ENCODE assay signal across 30 cellular contexts in the genomic region with DNA sequence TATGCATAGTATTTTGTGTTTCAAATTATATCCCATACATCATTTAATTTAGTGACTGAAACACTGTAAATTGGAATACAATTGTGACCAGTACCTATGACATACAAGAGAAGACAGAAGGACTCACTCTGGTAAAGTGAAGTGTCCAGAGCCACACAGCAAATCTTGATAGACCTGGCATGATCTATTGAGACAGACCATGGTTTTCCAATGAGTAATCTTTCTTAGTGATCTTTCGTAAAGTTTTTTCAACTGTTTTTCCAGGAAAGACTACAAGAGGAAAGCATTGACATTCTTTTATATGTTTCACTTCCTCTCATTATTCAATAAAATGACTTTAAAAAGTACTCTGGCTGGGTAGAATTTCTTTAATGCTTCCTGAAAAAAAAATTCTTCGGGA. TPM values are rescaled to one million over a fixed set of nuclear protein-coding genes. Genes with fewer than 3 reads are reported as not detected.
DNase-seq lines count a peak whose midpoint lies in the region; ATAC-seq, FAIRE-seq and TF ChIP-seq lines count a peak whose summit lies in the region.
"Had no signal": no experiment of that assay in that cellular context is flagged by ENCODE, and none has a peak within 500 bp of the region (broad histone marks: within the 10 kb centered on the region; RNA-seq: fewer than 3 reads in every experiment).

No MANE protein-coding gene starts in this region.

- peak overlapping the region; percentile 55 for H3K27ac ChIP-seq in ACC112 (ENCODE audit: low read depth, low read length)
- no peak overlapping the region for H3K27ac ChIP-seq in suprapubic skin
- H3K27ac ChIP-seq: BLaER1 treated with 17β-estradiol and CSF1 and Interleukin-3, amounts not matched to agents 10 nM and 100 nM; brain microvascular endothelial cell; dorsolateral prefrontal cortex; ovary; thoracic aorta; uterus had no signal

- DNase-seq in HFFc6 (peak; percentile 18), adipocyte (ENCODE audit: low read depth) (peak; percentile 12), suprapubic skin (ENCODE audit: low spot score in 2 of 2) (no peak)
- DNase-seq in activated CD4-positive, CD25-positive, alpha-beta regulatory T cell treated with anti-CD3 and anti-CD28 coated beads, Interleukin-2, amount 50 U/mL, for 72 hours, result no peak
- DNase-seq: activated CD4-positive, alpha-beta T cell treated with anti-CD3 and anti-CD28 coated beads for 36 hours; activated CD8-positive, alpha-beta T cell treated with anti-CD3 and anti-CD28 coated beads, Interleukin-2, amount 10 ng/mL, durations not matched to agents 7 days and 5 days; amygdala; brain microvascular endothelial cell; DMS153; dorsolateral prefrontal cortex; mesendoderm; MG63; NCI-H1417; NCI-H2029; NCI-H526; ovary; retina; stimulated activated naive CD8-positive, alpha-beta T cell treated with anti-CD3 and anti-CD28 coated beads, Interleukin-15, Interleukin-2, amounts not matched to agents 100 U/mL and 50 U/mL, for 24 hours; SW 1271; uterus had no signal

- FAIRE-seq in islet of Langerhans (lab: Jason Lieb, UNC), result peak; percentile 53
- FAIRE-seq: G401.6 had no signal

- H3K4me3 ChIP-seq in ACC112 (ENCODE audit: low read depth, low read length) (no peak overlapping the region), adipocyte (ENCODE audit: low read length) (no peak overlapping the region), suprapubic skin (no peak overlapping the region)
- H3K4me3 ChIP-seq: BLaER1 treated with 17β-estradiol and CSF1 and Interleukin-3, amounts not matched to agents 10 nM and 100 nM; dorsolateral prefrontal cortex; MG63; ovary; smooth muscle cell; thoracic aorta; uterus had no signal

- H3K4me3 Mint-ChIP-seq in HFFc6, result peak overlapping the region; percentile 51
- H3K4me3 Mint-ChIP-seq: activated CD4-positive, alpha-beta T cell treated with anti-CD3 and anti-CD28 coated beads for 36 hours; activated CD8-positive, alpha-beta T cell treated with anti-CD3 and anti-CD28 coated beads, Interleukin-2, amount 10 ng/mL, durations not matched to agents 7 days and 5 days; activated naive CD4-positive, alpha-beta T cell treated with anti-CD3 and anti-CD28 coated beads, Interleukin-2, amount 50 U/mL, for 24 hours had no signal

- peaks cover 22% of the 10 kb centered on the region for H3K4me1 ChIP-seq in ACC112 (ENCODE audit: control insufficient read depth, insufficient read depth, low read length, unreplicated experiment)
- H3K4me1 ChIP-seq in adipocyte (ENCODE audit: control insufficient read depth, insufficient read depth, low read length), result peaks cover 13% of the 10 kb centered on the region
- H3K4me1 ChIP-seq in suprapubic skin, result no peaks in the 10 kb centered on the region
- H3K4me1 ChIP-seq: uterus had no signal

- no peak for TF ChIP-seq EP300 in suprapubic skin (IDR thresholded peaks at IDR 0.05)

- H3K27me3 ChIP-seq in ACC112 (ENCODE audit: insufficient read depth, low read length) (no peaks in the 10 kb centered on the region), adipocyte (replicated peaks; ENCODE audit: control insufficient read depth, insufficient read depth, low read length) (no peaks in the 10 kb centered on the region), suprapubic skin (no peaks in the 10 kb centered on the region)
- H3K27me3 ChIP-seq: BLaER1 treated with 17β-estradiol and CSF1 and Interleukin-3, amounts not matched to agents 10 nM and 100 nM; brain microvascular endothelial cell; dorsolateral prefrontal cortex; MG63; ovary; uterus had no signal

- H3K4me1 Mint-ChIP-seq in HFFc6 (ENCODE audit: low read depth), result peaks cover 43% of the 10 kb centered on the region

- no peak for TF ChIP-seq CTCF in HFFc6 (IDR thresholded peaks at IDR 0.05)
- no peak for TF ChIP-seq CTCF in suprapubic skin (IDR thresholded peaks at IDR 0.05)

- no peaks in the 10 kb centered on the region for H3K79me2 ChIP-seq in ACC112 (ENCODE audit: control insufficient read depth, insufficient read depth, low read length, unreplicated experiment)

- H3K27ac Mint-ChIP-seq in HFFc6, result peak overlapping the region; percentile 74
- H3K27ac Mint-ChIP-seq: activated CD4-positive, alpha-beta T cell treated with anti-CD3 and anti-CD28 coated beads for 36 hours; activated CD8-positive, alpha-beta T cell treated with anti-CD3 and anti-CD28 coated beads, Interleukin-2, amount 10 ng/mL, durations not matched to agents 7 days and 5 days; activated naive CD4-positive, alpha-beta T cell treated with anti-CD3 and anti-CD28 coated beads, Interleukin-2, amount 50 U/mL, for 24 hours had no signal

- H3K27me3 Mint-ChIP-seq in HFFc6 (ENCODE audit: insufficient read depth), result peaks cover 1% of the 10 kb centered on the region; the same call in 1 of the 2 replicates

- peaks cover 12% of the 10 kb centered on the region; the same call in 1 of the 2 replicates for H3K36me3 Mint-ChIP-seq in HFFc6 (ENCODE audit: low read depth)
- H3K36me3 Mint-ChIP-seq: activated naive CD4-positive, alpha-beta T cell treated with anti-CD3 and anti-CD28 coated beads, Interleukin-2, amount 50 U/mL, for 24 hours had no signal

- H3K9me3 Mint-ChIP-seq in HFFc6, result no peaks in the 10 kb centered on the region
- H3K9me3 Mint-ChIP-seq: activated naive CD4-positive, alpha-beta T cell treated with anti-CD3 and anti-CD28 coated beads, Interleukin-2, amount 50 U/mL, for 24 hours had no signal

- ATAC-seq in GM19023 (IDR thresholded peaks at IDR 0.05; ENCODE audit: unreplicated experiment) (no peak), GM19351 (IDR thresholded peaks at IDR 0.05; ENCODE audit: unreplicated experiment) (no peak)
- ATAC-seq: activated CD4-positive, alpha-beta T cell treated with anti-CD3 and anti-CD28 coated beads for 36 hours; activated CD8-positive, alpha-beta T cell treated with anti-CD3 and anti-CD28 coated beads, Interleukin-2, amount 10 ng/mL, durations not matched to agents 7 days and 5 days; left lobe of liver; stimulated activated naive CD8-positive, alpha-beta T cell treated with anti-CD3 and anti-CD28 coated beads, Interleukin-15, Interleukin-2, amounts not matched to agents 100 U/mL and 50 U/mL, for 24 hours had no signal

- H3K9me3 ChIP-seq in adipocyte (ENCODE audit: control insufficient read depth, low read length) (no peaks in the 10 kb centered on the region), suprapubic skin (no peaks in the 10 kb centered on the region)
- H3K9me3 ChIP-seq: BLaER1 treated with 17β-estradiol and CSF1 and Interleukin-3, amounts not matched to agents 10 nM and 100 nM; MG63; ovary; thoracic aorta; uterus had no signal

- TF ChIP-seq POLR2A in suprapubic skin (IDR thresholded peaks at IDR 0.05), result no peak

- H3K36me3 ChIP-seq in ACC112 (ENCODE audit: insufficient read depth, low read length), result no peaks in the 10 kb centered on the region
- no peaks in the 10 kb centered on the region for H3K36me3 ChIP-seq in adipocyte (ENCODE audit: control insufficient read depth, insufficient read depth, low read length, severe bottlenecking)
- no peaks in the 10 kb centered on the region for H3K36me3 ChIP-seq in suprapubic skin
- H3K36me3 ChIP-seq: BLaER1 treated with 17β-estradiol and CSF1 and Interleukin-3, amounts not matched to agents 10 nM and 100 nM; brain microvascular endothelial cell; MG63; ovary; thoracic aorta; uterus had no signal

- H3K9ac ChIP-seq in adipocyte (ENCODE audit: low read length), result no peak overlapping the region
- H3K9ac ChIP-seq: BLaER1 treated with 17β-estradiol and CSF1 and Interleukin-3, amounts not matched to agents 10 nM and 100 nM had no signal

- peak overlapping the region; percentile 1 for H2AFZ ChIP-seq in ACC112 (ENCODE audit: low read length, unreplicated experiment)

- WGBS in suprapubic skin, result 70% methylated on average over 2 of the region's 2 CpGs

RNA-seq across cellular contexts. Expression of a gene that starts 43.3 kb away (rescaled TPM):
- 100 to 1,000 TPM; 166 to 720 (median 656) TPM for total RNA-seq in HFFc6 (2021; fragmentation: NEBNext Ultra II Directional; extraction: Animal tissue kit (Norgen Biotek cat#: 25700))
- 10 to 100 TPM in 3 of 4 donors, 1 to 10 TPM in 1; 7.7 to 19.2 (median 11.2) TPM for total RNA-seq in suprapubic skin
- total RNA-seq: activated CD4-positive, alpha-beta T cell treated with anti-CD3 and anti-CD28 coated beads for 36 hours; activated CD8-positive, alpha-beta T cell treated with anti-CD3 and anti-CD28 coated beads, Interleukin-2, amount 10 ng/mL, durations not matched to agents 7 days and 5 days had no signal

Comparison
In these comparisons a context has a peak if more than half of its experiments do, and no peak if none do; other contexts are left out.
1. DNase-seq: peak in HFFc6 (single experiment) and adipocyte (single experiment); none in activated CD4-positive, CD25-positive, alpha-beta regulatory T cell treated with anti-CD3 and anti-CD28 coated beads, Interleukin-2, amount 50 U/mL, for 72 hours (single experiment) and suprapubic skin (0 of 2).
2. RNA of a gene that starts 43.3 kb away (total RNA-seq): 166 to 720 TPM in HFFc6; 7.7 to 19.2 TPM in suprapubic skin; every median in the first group is over 4 times any median in the second.